ENCODE assay signal across 30 cellular contexts in the genomic region with DNA sequence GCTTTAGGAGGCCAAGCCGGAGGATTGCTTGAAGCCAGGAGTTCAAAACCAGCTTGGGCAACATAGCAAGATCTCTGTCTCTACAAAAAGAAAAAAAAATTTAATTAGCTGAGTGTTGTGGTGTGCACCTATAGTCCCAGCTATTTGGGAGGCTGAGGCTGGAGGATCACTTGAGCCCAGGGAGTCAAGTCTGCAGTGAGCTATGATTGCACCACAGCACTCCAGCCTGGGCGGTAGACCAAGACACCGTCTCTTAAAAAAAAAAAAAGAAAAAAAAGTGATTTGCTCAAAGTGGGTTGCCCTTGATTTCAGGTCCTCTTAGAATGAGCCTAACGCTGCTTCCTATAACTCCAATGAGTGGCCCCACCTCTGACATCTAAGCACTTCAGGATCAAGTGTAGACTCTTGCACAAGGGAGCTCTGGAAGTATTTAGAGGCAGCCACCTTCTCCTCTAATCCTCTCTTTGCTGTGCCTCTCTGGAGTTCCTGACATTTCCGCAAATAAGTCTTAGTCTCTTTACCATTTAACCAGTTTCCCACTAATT.
"Had no signal": no experiment of that assay in that cellular context is flagged by ENCODE, and none has a peak within 500 bp of the region (broad histone marks: within the 10 kb centered on the region; RNA-seq: fewer than 3 reads in every experiment).

No MANE protein-coding gene starts in this region.

- H3K4me1 ChIP-seq: parathyroid adenoma, psoas muscle, right lobe of liver, suprapubic skin, testis, tibial artery, transverse colon, vagina had no signal

- DNase-seq: naive B cell; naive thymus-derived CD8-positive, alpha-beta T cell; nephron progenitor cell; nucleus accumbens; ovary; posterior cingulate gyrus; psoas muscle; right cardiac atrium; right lobe of liver; sigmoid colon; small intestine; stimulated activated CD4-positive, alpha-beta T cell treated with anti-CD3 and anti-CD28 coated beads, Interleukin-15, amount 100 ng/mL, for 24 hours; stimulated activated CD4-positive, alpha-beta T cell treated with anti-CD3 and anti-CD28 coated beads, Interleukin-2, amount 100 ng/mL, for 24 hours; stimulated activated CD4-positive, alpha-beta T cell treated with anti-CD3 and anti-CD28 coated beads, Interleukin-2, amount 100 ng/mL, for 48 hours; stimulated activated CD4-positive, alpha-beta T cell treated with anti-CD3 and anti-CD28 coated beads, Interleukin-4, amount 100 ng/mL, for 24 hours; stimulated activated naive B cell treated with anti-CD40 and anti-IgM and Interleukin-4, amounts not matched to agents 10 μg/mL and 1 μg/mL and 100 μg/mL, for 72 hours; stimulated activated naive CD4-positive, alpha-beta T cell treated with Interleukin-2 at 50 U/mL for 16 hours; stimulated activated naive CD8-positive, alpha-beta T cell treated with anti-CD3 and anti-CD28 coated beads, Interleukin-15, amount 100 ng/mL, for 72 hours; substantia nigra; testis; tibial artery; transverse colon had no signal

- H3K36me3 ChIP-seq: neutrophil, ovary, right lobe of liver, sigmoid colon, suprapubic skin, tibial artery, transverse colon, vagina had no signal

- H3K4me3 Mint-ChIP-seq: naive B cell; naive thymus-derived CD8-positive, alpha-beta T cell; natural killer cell treated with Interleukin-12 subunit alpha and Interleukin-12 subunit beta and Interleukin-15 and Interleukin-18, amount 100 ng/mL, for 72 hours; nephron progenitor cell; neural crest cell; stimulated activated effector memory CD8-positive, alpha-beta T cell treated with anti-CD3 and anti-CD28 coated beads, Interleukin-12 subunit alpha, Interleukin-12 subunit beta, amount 100 ng/mL, for 72 hours; stimulated activated naive B cell treated with anti-CD40 and anti-IgM and Interleukin-4, amounts not matched to agents 10 μg/mL and 1 μg/mL and 100 μg/mL, for 72 hours; stimulated activated naive CD8-positive, alpha-beta T cell treated with anti-CD3 and anti-CD28 coated beads, Interleukin-15, amount 100 ng/mL, for 72 hours had no signal

- H3K9me3 Mint-ChIP-seq: naive thymus-derived CD8-positive, alpha-beta T cell; natural killer cell treated with Interleukin-12 subunit alpha and Interleukin-12 subunit beta and Interleukin-15 and Interleukin-18, amount 100 ng/mL, for 72 hours; stimulated activated effector memory CD8-positive, alpha-beta T cell treated with anti-CD3 and anti-CD28 coated beads, Interleukin-12 subunit alpha, Interleukin-12 subunit beta, amount 100 ng/mL, for 72 hours; stimulated activated naive B cell treated with anti-CD40 and anti-IgM and Interleukin-4, amounts not matched to agents 10 μg/mL and 1 μg/mL and 100 μg/mL, for 72 hours; stimulated activated naive CD8-positive, alpha-beta T cell treated with anti-CD3 and anti-CD28 coated beads, Interleukin-15, amount 100 ng/mL, for 72 hours had no signal

- H3K4me1 Mint-ChIP-seq: naive B cell; naive thymus-derived CD8-positive, alpha-beta T cell; nephron progenitor cell; stimulated activated naive B cell treated with anti-CD40 and anti-IgM and Interleukin-4, amounts not matched to agents 10 μg/mL and 1 μg/mL and 100 μg/mL, for 72 hours; stimulated activated naive CD8-positive, alpha-beta T cell treated with anti-CD3 and anti-CD28 coated beads, Interleukin-15, amount 100 ng/mL, for 72 hours had no signal

- H3K27ac ChIP-seq: neutrophil, ovary, parathyroid adenoma, psoas muscle, right lobe of liver, sigmoid colon, suprapubic skin, testis, tibial artery, transverse colon, vagina had no signal

- H3K27me3 ChIP-seq: ovary, right lobe of liver, sigmoid colon, suprapubic skin, testis, tibial artery, transverse colon, vagina had no signal

- H3K27ac Mint-ChIP-seq: naive thymus-derived CD8-positive, alpha-beta T cell; natural killer cell treated with Interleukin-12 subunit alpha and Interleukin-12 subunit beta and Interleukin-15 and Interleukin-18, amount 100 ng/mL, for 72 hours; nephron progenitor cell; progenitor cell of endocrine pancreas; stimulated activated effector memory CD8-positive, alpha-beta T cell treated with anti-CD3 and anti-CD28 coated beads, Interleukin-12 subunit alpha, Interleukin-12 subunit beta, amount 100 ng/mL, for 72 hours; stimulated activated naive B cell treated with anti-CD40 and anti-IgM and Interleukin-4, amounts not matched to agents 10 μg/mL and 1 μg/mL and 100 μg/mL, for 72 hours; stimulated activated naive CD8-positive, alpha-beta T cell treated with anti-CD3 and anti-CD28 coated beads, Interleukin-15, amount 100 ng/mL, for 72 hours had no signal

- ATAC-seq: naive thymus-derived CD8-positive, alpha-beta T cell; natural killer cell treated with Interleukin-12 subunit alpha and Interleukin-12 subunit beta and Interleukin-15 and Interleukin-18, amount 100 ng/mL, for 72 hours; psoas muscle; right cardiac atrium; right lobe of liver; stimulated activated effector memory CD8-positive, alpha-beta T cell treated with anti-CD3 and anti-CD28 coated beads, Interleukin-12 subunit alpha, Interleukin-12 subunit beta, amount 100 ng/mL, for 72 hours; stimulated activated naive B cell treated with anti-CD40 and anti-IgM and Interleukin-4, amounts not matched to agents 10 μg/mL and 1 μg/mL and 100 μg/mL, for 72 hours; stimulated activated naive CD8-positive, alpha-beta T cell treated with anti-CD3 and anti-CD28 coated beads, Interleukin-15, amount 100 ng/mL, for 72 hours had no signal

- H3K9me3 ChIP-seq: neutrophil, ovary, psoas muscle, right lobe of liver, sigmoid colon, suprapubic skin, testis, tibial artery, transverse colon, vagina had no signal

- H3K4me3 ChIP-seq: ovary, psoas muscle, right lobe of liver, sigmoid colon, suprapubic skin, testis, tibial artery, transverse colon, vagina had no signal

- H3K36me3 Mint-ChIP-seq: naive B cell; naive thymus-derived CD8-positive, alpha-beta T cell; natural killer cell treated with Interleukin-12 subunit alpha and Interleukin-12 subunit beta and Interleukin-15 and Interleukin-18, amount 100 ng/mL, for 72 hours; stimulated activated effector memory CD8-positive, alpha-beta T cell treated with anti-CD3 and anti-CD28 coated beads, Interleukin-12 subunit alpha, Interleukin-12 subunit beta, amount 100 ng/mL, for 72 hours; stimulated activated naive B cell treated with anti-CD40 and anti-IgM and Interleukin-4, amounts not matched to agents 10 μg/mL and 1 μg/mL and 100 μg/mL, for 72 hours had no signal
